ENCODE assay signal across 8 cellular contexts in the genomic region with DNA sequence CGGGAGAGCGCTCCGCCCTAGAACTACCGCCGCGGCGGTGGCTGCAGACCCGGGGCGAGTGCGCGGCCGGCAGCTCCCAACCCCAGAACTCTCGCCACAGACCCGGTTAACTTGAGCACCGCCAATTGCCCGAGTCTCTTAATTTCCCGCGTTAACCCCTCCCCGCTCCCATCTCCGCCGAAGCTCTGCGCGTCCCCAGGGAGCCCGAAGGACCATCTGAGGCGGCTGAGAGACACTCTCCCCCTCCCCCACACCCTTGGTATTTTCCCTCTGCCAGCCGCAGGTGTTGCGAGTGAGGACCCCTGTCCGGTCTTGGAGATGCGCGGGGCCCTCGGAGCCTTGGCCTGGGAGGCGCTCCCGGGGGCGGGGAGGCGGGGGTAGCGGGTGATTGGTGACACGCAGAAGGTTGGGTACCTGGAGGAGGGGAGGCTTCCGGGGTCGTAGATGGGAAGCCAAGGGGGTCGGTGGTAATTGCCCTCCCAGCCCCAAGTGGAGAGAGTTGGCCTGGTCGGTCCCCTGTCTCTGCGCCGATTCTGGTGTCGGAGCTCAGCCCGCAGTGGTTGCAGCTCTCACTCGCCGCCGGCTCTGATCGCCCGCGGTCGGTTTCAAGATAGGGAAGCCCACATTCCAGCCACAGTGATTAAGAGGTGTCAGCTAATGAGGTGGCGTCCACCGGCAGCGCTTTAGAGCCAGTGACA. TPM values are rescaled to one million over a fixed set of nuclear protein-coding genes. Genes with fewer than 3 reads are reported as not detected.
A peak's percentile ranks its signal among the peaks of the same experiment; 100 is the strongest.
DNase-seq lines count a peak whose midpoint lies in the region; ATAC-seq and TF ChIP-seq lines count a peak whose summit lies in the region.

No MANE protein-coding gene starts in this region.

- H2BK5ac ChIP-seq in mesenchymal stem cell (ENCODE audit: low read depth, low read length, poor library complexity, severe bottlenecking) = no peak overlapping the region

- H3K27ac ChIP-seq in GM23338 (ENCODE audit: low read depth) (no peak overlapping the region), colonic mucosa (no peak overlapping the region), mesenchymal stem cell (ENCODE audit: low read length, poor library complexity, severe bottlenecking) (no peak overlapping the region), suprapubic skin (no peak overlapping the region)

- no peak for TF ChIP-seq CTCF in GM23338 (conservative IDR thresholded peaks at IDR 0.05; ENCODE audit: low read depth in 2 of 2)
- no peak for TF ChIP-seq CTCF in colonic mucosa (IDR thresholded peaks at IDR 0.05)
- TF ChIP-seq CTCF in suprapubic skin (IDR thresholded peaks at IDR 0.05) = no peak
- no peak for TF ChIP-seq CTCF in GM20000 (IDR thresholded peaks at IDR 0.05; ENCODE audit: extremely low read depth, missing control alignments)

- no peak overlapping the region for H3K23ac ChIP-seq in mesenchymal stem cell (ENCODE audit: low read length in 2 of 2)

- no peak overlapping the region for H2BK12ac ChIP-seq in mesenchymal stem cell (ENCODE audit: low read length in 2 of 2)

- no peak overlapping the region for H2AK5ac ChIP-seq in mesenchymal stem cell (ENCODE audit: low read length, severe bottlenecking)

- H3K79me2 ChIP-seq in GM23338 (replicated peaks; ENCODE audit: insufficient read depth) = no peaks in the 10 kb centered on the region

- WGBS in mesenchymal stem cell = 1% methylated on average over 42 of the region's 55 CpGs
- 17% methylated on average over 19 of the region's 55 CpGs for WGBS in suprapubic skin

- no peak overlapping the region for H2BK120ac ChIP-seq in mesenchymal stem cell (ENCODE audit: low read depth, low read length)

- intact Hi-C loops in colonic mucosa (cut with DNase I) = no loop called here

- peak overlapping the region in 1 of 2 donors; percentile 24 for H3K9ac ChIP-seq in colonic mucosa (ENCODE audit: low read depth in 2 of 2, low read length in 2 of 2)
- H3K9ac ChIP-seq in mesenchymal stem cell (ENCODE audit: low read length) = no peak overlapping the region

- no peaks in the 10 kb centered on the region for H3K79me1 ChIP-seq in mesenchymal stem cell (replicated peaks; ENCODE audit: low read length, poor library complexity, severe bottlenecking)

- H3F3A ChIP-seq in GM23338 (replicated peaks; ENCODE audit: low read depth) = peaks cover 7% of the 10 kb centered on the region; the same call in 1 of the 2 replicates

- H3K9me3 ChIP-seq in colonic mucosa (no peaks in the 10 kb centered on the region), mesenchymal stem cell (ENCODE audit: control insufficient read depth, low read length) (no peaks in the 10 kb centered on the region), suprapubic skin (no peaks in the 10 kb centered on the region)

- no peak overlapping the region for H3K18ac ChIP-seq in mesenchymal stem cell (ENCODE audit: low read depth in 1 of 2, low read length in 2 of 2)

- H3K4me1 Mint-ChIP-seq in GM23338 = peaks cover 13% of the 10 kb centered on the region

- H3K27me3 Mint-ChIP-seq in GM23338 (ENCODE audit: insufficient read depth, low read depth, poor library complexity) = peaks cover 29% of the 10 kb centered on the region

- DNase-seq in GM23338 (ENCODE audit: low spot score) (peak; percentile 77), RPMI8226 (peak; percentile 13), colonic mucosa (no peak), mesenchymal stem cell (no peak), suprapubic skin (ENCODE audit: low spot score in 2 of 2) (no peak), GM20000 (ENCODE audit: low spot score) (no peak), epidermal melanocyte (ENCODE audit: insufficient read length, low spot score) (no peak)

- no peak for TF ChIP-seq EP300 in suprapubic skin (IDR thresholded peaks at IDR 0.05)

- ATAC-seq in GM23338 = peak; percentile 40
- no peak for ATAC-seq in HG03442 (IDR thresholded peaks at IDR 0.05; ENCODE audit: unreplicated experiment)

- no peak overlapping the region for H3K14ac ChIP-seq in mesenchymal stem cell (ENCODE audit: low read length in 2 of 2)

- no peaks in the 10 kb centered on the region for H3K36me3 Mint-ChIP-seq in GM23338 (ENCODE audit: low read depth)

- H4K8ac ChIP-seq in mesenchymal stem cell (ENCODE audit: low read length) = no peak overlapping the region

- TF ChIP-seq POLR2A in suprapubic skin (IDR thresholded peaks at IDR 0.05) = no peak

- H3K4me1 ChIP-seq in GM23338 (ENCODE audit: insufficient read depth) = peaks cover 7% of the 10 kb centered on the region; the same call in 1 of the 2 replicates
- peaks cover 6% of the 10 kb centered on the region for H3K4me1 ChIP-seq in colonic mucosa
- peaks cover 20% of the 10 kb centered on the region for H3K4me1 ChIP-seq in mesenchymal stem cell (ENCODE audit: control insufficient read depth, insufficient read depth, low read depth, low read length)
- H3K4me1 ChIP-seq in suprapubic skin = peaks cover 24% of the 10 kb centered on the region

- H4K20me1 ChIP-seq in GM23338 (replicated peaks; ENCODE audit: insufficient read depth) = peaks cover 4% of the 10 kb centered on the region; the same call in 1 of the 2 replicates

- H4K91ac ChIP-seq in mesenchymal stem cell (ENCODE audit: low read length) = no peak overlapping the region

- peak overlapping the region; percentile 78 for H3K4me3 Mint-ChIP-seq in GM23338

- H3K27me3 ChIP-seq in GM23338 (ENCODE audit: insufficient read depth) (peaks cover 44% of the 10 kb centered on the region), colonic mucosa (peaks cover 32% of the 10 kb centered on the region), mesenchymal stem cell (ENCODE audit: control insufficient read depth in 1 of 2, insufficient read depth in 1 of 2, low read length in 2 of 2) (peaks cover 51 to 57% of the 10 kb centered on the region in 2 experiments), suprapubic skin (peaks cover 19% of the 10 kb centered on the region)

- H3K9me3 Mint-ChIP-seq in GM23338 = no peaks in the 10 kb centered on the region

- H3K4me3 ChIP-seq in GM23338 (peak overlapping the region; percentile 85), colonic mucosa (peak overlapping the region; percentile 37), mesenchymal stem cell (ENCODE audit: insufficient read depth in 1 of 2, low read depth in 1 of 2, low read length in 2 of 2) (peak overlapping the region; percentile 24 to 51), suprapubic skin (peak overlapping the region; percentile 61)

- H3K36me3 ChIP-seq in GM23338 (ENCODE audit: insufficient read depth) = no peaks in the 10 kb centered on the region
- no peaks in the 10 kb centered on the region for H3K36me3 ChIP-seq in colonic mucosa
- no peaks in the 10 kb centered on the region for H3K36me3 ChIP-seq in mesenchymal stem cell (ENCODE audit: control insufficient read depth in 1 of 2, insufficient read depth in 2 of 2, low read depth in 1 of 2, low read length in 2 of 2)
- no peaks in the 10 kb centered on the region for H3K36me3 ChIP-seq in suprapubic skin

- no peak overlapping the region for H3K4ac ChIP-seq in mesenchymal stem cell (ENCODE audit: low read depth in 1 of 2, low read length in 2 of 2)

- H3K9me2 ChIP-seq in GM23338 (ENCODE audit: insufficient read depth) = no peaks in the 10 kb centered on the region

- no peak overlapping the region for H3K27ac Mint-ChIP-seq in GM23338

- no peak overlapping the region for H2BK15ac ChIP-seq in mesenchymal stem cell (ENCODE audit: low read depth, poor library complexity, severe bottlenecking)

- H3K4me2 ChIP-seq in GM23338 (peak overlapping the region; percentile 88), mesenchymal stem cell (ENCODE audit: low read length, poor library complexity, severe bottlenecking) (peak overlapping the region; percentile 80)

- H2AFZ ChIP-seq in GM23338 (peak overlapping the region; percentile 94), mesenchymal stem cell (ENCODE audit: low read depth, low read length) (no peak overlapping the region)

TF ChIP-seq in GM23338, 12 proteins besides CTCF, POLR2A, EP300 and RAD21 (continues in another document):
- TF ChIP-seq JUNB (IDR thresholded peaks at IDR 0.05; ENCODE audit: unreplicated experiment) = no peak

RNA-seq across cellular contexts. Expression of a gene that starts 0.9 kb away (rescaled TPM):
- 2.1 and 3.6 TPM in 2 replicates for total RNA-seq in GM23338 (2014; rRNA removed; shearing (Covaris generic))
- polyA plus RNA-seq in GM23338 (2016; fragmentation: Nextera tagmentation; extraction: Ambion mirVana) = 2.3 and 2.7 TPM in 2 replicates
- total RNA-seq in colonic mucosa (under 1 TPM; 0.15 to 0.37 TPM), suprapubic skin (10 to 100 TPM in 1 of 4 donors, 1 to 10 TPM in 3; 3.3 to 11.3 (median 6.7) TPM)
- 0.01 TPM for polyA plus RNA-seq in mesenchymal stem cell (2013, experiment 1 of 2)
- not detected for polyA plus RNA-seq in mesenchymal stem cell (2013, experiment 2 of 2)

RNA-seq across cellular contexts. Expression of a gene that starts 28.4 kb away (rescaled TPM):
- 0.08 and 0.56 TPM in 2 replicates for total RNA-seq in GM23338 (2014; rRNA removed; shearing (Covaris generic))
- not detected in 2 replicates for polyA plus RNA-seq in GM23338 (2016; fragmentation: Nextera tagmentation; extraction: Ambion mirVana)
- not detected for total RNA-seq in colonic mucosa
- not detected for polyA plus RNA-seq in mesenchymal stem cell (2013, experiment 1 of 2)
- not detected for polyA plus RNA-seq in mesenchymal stem cell (2013, experiment 2 of 2)
- total RNA-seq in suprapubic skin = not detected

Comparison
In these comparisons a context has a peak if more than half of its experiments do, and no peak if none do; other contexts are left out.
1. DNase-seq: peak in GM23338 (single experiment) and RPMI8226 (single experiment); none in colonic mucosa (single experiment), mesenchymal stem cell (single experiment), suprapubic skin (0 of 2), GM20000 (single experiment) and epidermal melanocyte (single experiment).
2. Peak in every context shown above with its lines, with median percentiles within 50 percentile points of each other: H3K4me3 ChIP-seq.